ENCODE assay signal across 1 cellular context in the genomic region with DNA sequence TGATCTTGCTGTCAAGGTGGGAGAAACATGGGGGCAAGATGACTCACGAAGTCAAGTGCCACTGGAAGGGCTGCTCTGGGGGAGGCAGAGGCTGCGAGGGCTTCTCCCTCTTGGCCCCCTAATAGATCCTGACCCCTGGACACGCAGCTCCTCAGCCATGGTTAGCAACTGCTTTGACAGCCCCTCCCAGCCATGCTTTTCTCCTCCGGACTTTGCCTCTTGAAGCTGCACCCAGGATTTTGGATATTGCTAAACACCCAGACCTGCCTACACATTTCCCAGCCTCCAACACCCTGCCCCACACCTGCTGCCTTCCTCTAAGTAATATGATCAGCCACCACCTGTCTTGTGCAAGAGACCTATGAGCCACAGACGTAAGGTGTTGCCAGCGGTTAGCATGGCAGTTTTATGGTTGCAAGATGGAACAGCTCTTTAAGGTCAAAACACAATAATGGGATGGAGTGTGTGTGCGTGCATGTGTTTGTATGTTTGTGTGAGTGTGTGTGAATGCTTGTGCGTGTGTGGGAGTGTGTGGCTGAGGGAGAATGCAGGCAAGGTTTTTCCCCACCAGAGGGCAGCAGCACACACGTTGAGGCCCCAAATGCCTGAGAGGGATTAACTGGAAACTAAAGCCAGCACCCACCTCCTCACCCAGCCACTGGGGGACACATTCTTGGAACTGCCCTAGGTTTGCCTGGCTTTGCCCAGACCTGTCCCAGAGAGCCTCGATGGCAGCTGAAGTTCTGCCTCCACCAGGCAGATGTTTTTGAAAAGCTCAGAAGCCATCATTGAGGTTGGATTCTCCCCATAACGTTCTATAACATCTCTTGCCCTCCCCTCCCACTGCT.
TF ChIP-seq lines count a peak whose summit lies in the region.

No MANE protein-coding gene starts in this region.

TF ChIP-seq in IMR-90, 13 proteins besides CTCF, POLR2A, EP300 and RAD21:
- TF ChIP-seq FOS (IDR thresholded peaks at IDR 0.05; ENCODE audit: low read depth, low read length) (no peak), BHLHE40 (IDR thresholded peaks at IDR 0.05; ENCODE audit: low read depth, low read length) (no peak), MAZ (IDR thresholded peaks at IDR 0.05; ENCODE audit: borderline replicate concordance, low read depth, low read length) (peak; percentile 44; the same call in 1 of the 2 replicates), CEBPB (IDR thresholded peaks at IDR 0.05; ENCODE audit: low read depth, low read length) (0 out of 2 replicates have a peak, but pooled peaks have one; percentile 23), RFX5 (IDR thresholded peaks at IDR 0.05; ENCODE audit: low read depth, low read length) (no peak), RCOR1 (IDR thresholded peaks at IDR 0.05; ENCODE audit: insufficient replicate concordance, low read length) (no peak), MAFK (IDR thresholded peaks at IDR 0.05; ENCODE audit: low read depth, low read length) (no peak), NFE2L2 (IDR thresholded peaks at IDR 0.05; ENCODE audit: low read depth, low read length) (no peak), SMC3 (IDR thresholded peaks at IDR 0.05; ENCODE audit: low read depth, low read length) (peak; percentile 91), MXI1 (IDR thresholded peaks at IDR 0.05; ENCODE audit: borderline replicate concordance, low read depth, low read length) (no peak), CHD1 (IDR thresholded peaks at IDR 0.05; ENCODE audit: low read depth, low read length) (no peak)
- TF ChIP-seq, protein P1, sequence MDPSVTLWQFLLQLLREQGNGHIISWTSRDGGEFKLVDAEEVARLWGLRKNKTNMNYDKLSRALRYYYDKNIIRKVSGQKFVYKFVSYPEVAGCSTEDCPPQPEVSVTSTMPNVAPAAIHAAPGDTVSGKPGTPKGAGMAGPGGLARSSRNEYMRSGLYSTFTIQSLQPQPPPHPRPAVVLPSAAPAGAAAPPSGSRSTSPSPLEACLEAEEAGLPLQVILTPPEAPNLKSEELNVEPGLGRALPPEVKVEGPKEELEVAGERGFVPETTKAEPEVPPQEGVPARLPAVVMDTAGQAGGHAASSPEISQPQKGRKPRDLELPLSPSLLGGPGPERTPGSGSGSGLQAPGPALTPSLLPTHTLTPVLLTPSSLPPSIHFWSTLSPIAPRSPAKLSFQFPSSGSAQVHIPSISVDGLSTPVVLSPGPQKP (IDR thresholded peaks at IDR 0.05; ENCODE audit: borderline replicate concordance, low read depth, low read length) = no peak
- TF ChIP-seq, protein P2, sequence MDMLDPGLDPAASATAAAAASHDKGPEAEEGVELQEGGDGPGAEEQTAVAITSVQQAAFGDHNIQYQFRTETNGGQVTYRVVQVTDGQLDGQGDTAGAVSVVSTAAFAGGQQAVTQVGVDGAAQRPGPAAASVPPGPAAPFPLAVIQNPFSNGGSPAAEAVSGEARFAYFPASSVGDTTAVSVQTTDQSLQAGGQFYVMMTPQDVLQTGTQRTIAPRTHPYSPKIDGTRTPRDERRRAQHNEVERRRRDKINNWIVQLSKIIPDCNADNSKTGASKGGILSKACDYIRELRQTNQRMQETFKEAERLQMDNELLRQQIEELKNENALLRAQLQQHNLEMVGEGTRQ (IDR thresholded peaks at IDR 0.05; ENCODE audit: low read depth, low read length) = no peak
